Comparison of ENCODE assay signal across 8 cellular contexts in the genomic region with DNA sequence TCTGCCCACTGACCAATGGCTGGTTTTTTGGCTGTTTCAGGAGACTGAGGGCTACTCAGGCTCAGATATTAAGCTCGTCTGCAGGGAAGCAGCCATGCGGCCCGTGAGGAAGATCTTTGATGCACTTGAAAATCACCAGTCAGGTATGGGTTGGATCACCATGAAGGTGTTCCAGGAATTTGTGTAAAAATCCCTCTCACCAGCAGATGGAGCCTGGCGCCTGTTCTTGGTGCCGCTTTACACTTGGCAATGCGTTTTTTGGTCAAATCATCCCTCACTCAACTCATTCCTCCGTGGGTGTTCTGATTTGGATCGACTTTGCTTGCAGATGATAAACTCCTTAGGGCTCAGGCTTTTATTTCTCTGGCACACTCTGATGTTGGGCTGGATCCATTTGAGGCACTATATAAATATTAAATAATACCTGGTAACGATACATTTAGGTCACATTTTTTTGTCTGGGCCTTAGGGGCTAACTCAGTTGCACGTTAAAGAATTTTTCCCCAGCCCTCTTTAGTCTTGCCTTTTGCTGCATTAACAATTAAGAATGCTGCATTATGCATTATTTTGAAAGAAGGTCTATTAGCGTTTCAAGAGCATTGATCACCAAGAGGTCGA.
DNase-seq lines count a peak whose midpoint lies in the region; ATAC-seq lines count a peak whose summit lies in the region.

No MANE protein-coding gene starts in this region.

- peak; percentile 70 for DNase-seq in NCI-H82 (lab: John Stamatoyannopoulos, UW)
- no peak for DNase-seq in NCI-H82 treated with DMSO at 0.1 percent for 48 hours (lab: John Stamatoyannopoulos, UW; ENCODE audit: unreplicated experiment)
- peak; percentile 17 for DNase-seq in NCI-H146 treated with DMSO at 0.1 percent for 48 hours (lab: John Stamatoyannopoulos, UW; ENCODE audit: unreplicated experiment)
- peak in 3 of 4 experiments; percentile 7 to 20 (median 20) for DNase-seq in activated CD4-positive, CD25-positive, alpha-beta regulatory T cell (lab: John Stamatoyannopoulos, UW)
- peak in 41 of 61 donors; percentile 0 to 72 (median 16) for DNase-seq in caudate nucleus (lab: John Stamatoyannopoulos, UW)
- peak; percentile 42 for DNase-seq in kidney glomerular epithelial cell (lab: John Stamatoyannopoulos, UW)
- DNase-seq in stimulated activated CD4-positive, alpha-beta T cell treated with anti-CD3 and anti-CD28 coated beads, Interleukin-4, amount 100 ng/mL, for 24 hours: peak; percentile 69

- ATAC-seq in GM19455 (IDR thresholded peaks at IDR 0.05; ENCODE audit: unreplicated experiment): no peak

- H3K27ac ChIP-seq in caudate nucleus (ENCODE audit: low read depth, low read length): no peak overlapping the region
